8 cellular contexts compared by ENCODE assay signal in the genomic region with DNA sequence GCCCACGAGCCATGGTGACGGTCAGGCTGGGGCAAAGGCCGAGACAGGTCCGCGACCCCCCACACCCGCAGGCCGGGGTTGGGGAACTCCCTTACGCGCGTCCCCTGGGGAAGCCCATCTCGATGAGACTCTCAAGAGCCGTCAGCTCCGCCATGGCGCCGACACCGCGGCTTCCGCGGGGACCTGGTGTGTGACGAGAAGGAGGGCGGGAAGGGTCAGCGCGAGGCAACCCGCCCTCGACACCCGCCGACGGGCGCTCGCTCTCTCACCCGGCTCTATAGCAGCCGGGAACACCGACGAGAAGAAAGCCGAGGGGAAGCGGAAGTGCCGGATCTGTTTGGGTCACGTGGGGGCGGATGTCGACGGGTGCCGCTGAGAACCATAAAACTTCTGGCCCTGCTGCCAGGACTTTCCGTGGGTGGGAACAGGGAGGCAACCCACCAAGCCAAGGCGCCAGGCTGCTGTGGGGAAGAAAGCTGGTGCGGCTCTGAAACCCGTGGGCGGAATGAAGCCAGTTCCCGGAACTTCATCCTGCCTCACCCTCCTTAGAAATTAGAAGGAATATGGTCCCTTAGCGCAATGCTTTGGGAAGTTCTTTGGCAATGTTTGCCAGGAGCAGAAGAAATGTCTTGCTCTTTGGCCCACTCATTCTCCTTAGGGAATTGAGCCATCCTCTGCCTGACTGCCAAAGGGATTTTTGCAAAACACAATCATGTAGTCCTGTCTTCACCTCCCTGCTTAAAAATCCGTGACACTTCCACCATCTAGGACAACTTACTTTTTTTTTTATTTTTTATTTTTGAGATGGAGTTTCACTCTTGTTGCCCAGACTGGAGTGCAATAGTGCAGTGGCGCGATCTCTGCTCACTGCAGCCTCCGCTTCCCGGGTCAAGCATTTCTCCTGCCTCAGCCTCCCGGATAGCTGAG. TPM values are rescaled to one million over a fixed set of nuclear protein-coding genes. Genes with fewer than 3 reads are reported as not detected.
DNase-seq lines count a peak whose midpoint lies in the region; ATAC-seq, FAIRE-seq and TF ChIP-seq lines count a peak whose summit lies in the region.

A gene with protein sequence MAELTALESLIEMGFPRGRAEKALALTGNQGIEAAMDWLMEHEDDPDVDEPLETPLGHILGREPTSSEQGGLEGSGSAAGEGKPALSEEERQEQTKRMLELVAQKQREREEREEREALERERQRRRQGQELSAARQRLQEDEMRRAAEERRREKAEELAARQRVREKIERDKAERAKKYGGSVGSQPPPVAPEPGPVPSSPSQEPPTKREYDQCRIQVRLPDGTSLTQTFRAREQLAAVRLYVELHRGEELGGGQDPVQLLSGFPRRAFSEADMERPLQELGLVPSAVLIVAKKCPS (minus strand): TSS at position 304 of the 927 bp plus-strand sequence. CDS start 150 bp downstream, at position 154.

- peaks cover 26% of the 10 kb centered on the region for H3K36me3 Mint-ChIP-seq in central memory CD8-positive, alpha-beta T cell (ENCODE audit: insufficient read depth)

- peak within 1 kb of the TSS; percentile 74 to 94 for H3K4me3 ChIP-seq in kidney (ENCODE audit: low read length in 2 of 2)

- H3K9ac ChIP-seq in kidney (ENCODE audit: low read length in 2 of 2) = peak within 1 kb of the TSS; percentile 88 to 90

- no peaks in the 10 kb centered on the region for H3K27me3 Mint-ChIP-seq in central memory CD8-positive, alpha-beta T cell

- peaks cover 34% of the 10 kb centered on the region for H3K4me1 Mint-ChIP-seq in central memory CD8-positive, alpha-beta T cell

- H3K4me1 ChIP-seq in kidney (ENCODE audit: control insufficient read depth in 1 of 2, insufficient read depth in 1 of 2, low read depth in 1 of 2, low read length in 2 of 2) = peaks cover 4 to 8% of the 10 kb centered on the region in 2 donors

- DNase-seq in GM13976 (ENCODE audit: low spot score) = peak; percentile 94
- DNase-seq in NCI-H446 treated with DMSO at 0.1 percent for 48 hours (lab: John Stamatoyannopoulos, UW) = peak; percentile 86
- peak; percentile 81 for DNase-seq in activated CD4-positive, CD25-positive, alpha-beta regulatory T cell treated with anti-CD3 and anti-CD28 coated beads, Interleukin-2, amount 50 U/mL, for 72 hours
- DNase-seq in central memory CD8-positive, alpha-beta T cell (ENCODE audit: low spot score in 2 of 2) = peak; percentile 66 to 68
- DNase-seq in kidney = peak; percentile 96
- peak; percentile 59 to 71 for DNase-seq in stimulated activated CD4-positive, alpha-beta T cell treated with anti-CD3 and anti-CD28 coated beads, Interleukin-15, amount 100 ng/mL, for 1 hour (ENCODE audit: low read depth in 1 of 2, low spot score in 1 of 2)

- no peak for FAIRE-seq in kidney (lab: Jason Lieb, UNC)

- peak within 1 kb of the TSS; percentile 89 for H3K27ac Mint-ChIP-seq in central memory CD8-positive, alpha-beta T cell (ENCODE audit: low read depth)

- H3K9me3 Mint-ChIP-seq in central memory CD8-positive, alpha-beta T cell = no peaks in the 10 kb centered on the region

- H3K36me3 ChIP-seq in kidney (ENCODE audit: control insufficient read depth in 1 of 2, insufficient read depth in 2 of 2, low read length in 2 of 2) = peaks cover 2 to 5% of the 10 kb centered on the region in 2 donors

- in situ Hi-C loops in GM13976 (cut with MboI; ENCODE audit: low sequenced_read_pairs, unreplicated experiment) = no loop called here

- peak within 1 kb of the TSS; percentile 92 for H3K4me3 Mint-ChIP-seq in central memory CD8-positive, alpha-beta T cell

- no peaks in the 10 kb centered on the region for H3K9me3 ChIP-seq in kidney (ENCODE audit: control insufficient read depth in 1 of 2, low read length in 2 of 2)

- H3K27ac ChIP-seq in kidney (ENCODE audit: low read depth in 2 of 2, low read length in 2 of 2) = peak within 1 kb of the TSS; percentile 66 to 82

- intact Hi-C loops in kidney (cut with DNase I) = no loop called here

- TF ChIP-seq CTCF in GM13976 (IDR thresholded peaks at IDR 0.05; ENCODE audit: borderline replicate concordance, control extremely low read depth, extremely low read depth, insufficient read depth, missing control alignments) (no peak), kidney (IDR thresholded peaks at IDR 0.05; ENCODE audit: borderline replicate concordance, extremely low read depth, insufficient read depth) (no peak)

- ATAC-seq in HG03139 (IDR thresholded peaks at IDR 0.05; ENCODE audit: unreplicated experiment) (peak; percentile 68), HG03457 (IDR thresholded peaks at IDR 0.05; ENCODE audit: unreplicated experiment) (no peak)
- ATAC-seq in central memory CD8-positive, alpha-beta T cell (replicated peaks; ENCODE audit: extremely low read depth, poor library complexity, severe bottlenecking) = peak; percentile 83

RNA-seq across cellular contexts. Expression of the gene that starts here (rescaled TPM):
- total RNA-seq in kidney = 89.2 TPM
- polyA plus RNA-seq in kidney (ENCODE audit: insufficient read depth, low read depth, low replicate concordance) = 139 TPM
